ENCODE assay signal across 8 cellular contexts in genomic region chr13:19863323-19864017, GRCh38. TPM values are rescaled to one million over a fixed set of nuclear protein-coding genes. Genes with fewer than 3 reads are reported as not detected.
DNase-seq lines count a peak whose midpoint lies in the region; ATAC-seq and TF ChIP-seq lines count a peak whose summit lies in the region.

Gene ZMYM5, minus strand, starts transcription at chr13:19863649. Its CDS starts 11,469 bp downstream, at chr13:19852180.

- peaks cover 34% of the 10 kb centered on the region for H3K4me1 Mint-ChIP-seq in activated CD4-positive, alpha-beta T cell treated with anti-CD3 and anti-CD28 coated beads, Interleukin-2, amount 10 ng/mL, durations not matched to agents 24 days and 14 days

- peaks cover 25% of the 10 kb centered on the region for H3K36me3 Mint-ChIP-seq in activated CD4-positive, alpha-beta T cell treated with anti-CD3 and anti-CD28 coated beads, Interleukin-2, amount 10 ng/mL, durations not matched to agents 24 days and 14 days (ENCODE audit: low read depth)

- intact Hi-C loops in activated CD4-positive, alpha-beta T cell treated with anti-CD3 and anti-CD28 coated beads, Interleukin-2, amount 10 ng/mL, durations not matched to agents 24 days and 14 days (cut with micrococcal nuclease): loop anchor here (1.0 to 5.0 kb wide), 6 partner anchors 81 to 909 kb away; partner anchors contain the start of genes EEF1AKMT1, MPHOSPH8, PSPC1 and ZMYM2

- no peak for TF ChIP-seq CTCF in BE2C (IDR thresholded peaks at IDR 0.05; ENCODE audit: low read depth, low read length)

- H3K9me3 Mint-ChIP-seq in activated CD4-positive, alpha-beta T cell treated with anti-CD3 and anti-CD28 coated beads, Interleukin-2, amount 10 ng/mL, durations not matched to agents 24 days and 14 days: no peaks in the 10 kb centered on the region

- DNase-seq in BE2C (peak; percentile 99), GM19240 (ENCODE audit: insufficient read length, low spot score) (peak; percentile 86), NCI-H526 treated with DMSO at 0.1 percent for 48 hours (lab: John Stamatoyannopoulos, UW) (peak; percentile 98), cortex of kidney (lab: John Stamatoyannopoulos, UW) (peak; percentile 81), left kidney (ENCODE audit: low read depth, low spot score) (peak; percentile 100)
- peak; percentile 99 for DNase-seq in activated CD4-positive, alpha-beta T cell treated with anti-CD3 and anti-CD28 coated beads, Interleukin-2, amount 10 ng/mL, durations not matched to agents 24 days and 14 days
- peak; percentile 95 to 96 for DNase-seq in stimulated activated CD4-positive, alpha-beta T cell treated with anti-CD3 and anti-CD28 coated beads, Interleukin-2, amount 100 ng/mL, for 24 hours

- H3K4me3 Mint-ChIP-seq in activated CD4-positive, alpha-beta T cell treated with anti-CD3 and anti-CD28 coated beads, Interleukin-2, amount 10 ng/mL, durations not matched to agents 24 days and 14 days: peak within 1 kb of the TSS; percentile 98

- H3K9me3 ChIP-seq in BE2C: no peaks in the 10 kb centered on the region

- H3K27me3 ChIP-seq in BE2C: no peaks in the 10 kb centered on the region

- no peaks in the 10 kb centered on the region for H3K27me3 Mint-ChIP-seq in activated CD4-positive, alpha-beta T cell treated with anti-CD3 and anti-CD28 coated beads, Interleukin-2, amount 10 ng/mL, durations not matched to agents 24 days and 14 days

- H3K36me3 ChIP-seq in BE2C: peaks cover 7% of the 10 kb centered on the region

- ATAC-seq in HG03460 (IDR thresholded peaks at IDR 0.05; ENCODE audit: unreplicated experiment): peak; percentile 79

- H3K4me3 ChIP-seq in BE2C (ENCODE audit: low read depth, low read length): peak within 1 kb of the TSS; percentile 94

- no peaks in the 10 kb centered on the region for H3K4me1 ChIP-seq in BE2C

- peak within 1 kb of the TSS; percentile 98 for H3K27ac Mint-ChIP-seq in activated CD4-positive, alpha-beta T cell treated with anti-CD3 and anti-CD28 coated beads, Interleukin-2, amount 10 ng/mL, durations not matched to agents 24 days and 14 days

RNA-seq across cellular contexts. Expression of gene ZMYM5, which starts in this region (rescaled TPM):
- polyA plus RNA-seq in BE2C (2012; ENCODE audit: insufficient read depth, insufficient read length, low read depth): 24.5 TPM
- 12.9 and 13.4 TPM in 2 replicates for total RNA-seq in activated CD4-positive, alpha-beta T cell treated with anti-CD3 and anti-CD28 coated beads, Interleukin-2, amount 10 ng/mL, durations not matched to agents 24 days and 14 days

Comparison
In these comparisons a context has a peak if more than half of its experiments do, and no peak if none do; other contexts are left out.
1. Peak in every context shown above with its lines: DNase-seq, ATAC-seq and H3K4me3 ChIP-seq.